In the genomic region with DNA sequence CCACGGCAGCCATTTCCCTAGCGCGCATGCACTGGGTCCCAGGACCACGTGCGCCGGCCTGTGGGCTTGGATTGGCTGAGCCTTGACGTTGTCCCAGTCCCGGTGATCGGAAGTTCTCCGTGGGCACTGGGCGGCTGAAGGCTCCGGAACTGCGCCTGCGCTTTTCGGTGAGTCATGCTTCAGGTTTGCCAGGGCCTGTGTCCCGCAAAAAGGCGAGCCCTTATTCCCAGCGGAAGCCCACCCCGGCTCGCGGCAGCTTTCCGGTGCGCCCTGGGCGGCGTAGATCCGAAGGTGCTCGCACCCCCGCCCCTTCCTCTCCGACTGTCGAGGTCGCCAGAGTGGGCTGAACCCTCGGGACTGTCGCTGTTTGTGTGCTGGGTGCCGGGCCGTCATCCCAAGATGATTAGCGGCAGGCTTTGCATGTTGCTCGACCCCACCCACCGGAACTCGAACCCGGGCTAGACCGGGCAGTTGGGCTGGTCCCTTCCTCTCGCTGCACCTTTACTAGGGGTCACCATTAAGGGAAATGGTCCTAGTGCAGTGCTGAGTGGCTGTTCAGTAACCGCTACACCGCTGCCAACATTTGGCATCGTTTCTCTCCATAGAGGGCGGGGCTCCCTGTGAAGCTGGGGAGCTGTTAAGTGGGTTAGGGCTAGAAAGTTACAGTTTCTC, we compare ENCODE assay signal across 8 cellular contexts. TPM values are rescaled to one million over a fixed set of nuclear protein-coding genes. Genes with fewer than 3 reads are reported as not detected.
DNase-seq lines count a peak whose midpoint lies in the region; ATAC-seq and FAIRE-seq lines count a peak whose summit lies in the region.

A gene with protein sequence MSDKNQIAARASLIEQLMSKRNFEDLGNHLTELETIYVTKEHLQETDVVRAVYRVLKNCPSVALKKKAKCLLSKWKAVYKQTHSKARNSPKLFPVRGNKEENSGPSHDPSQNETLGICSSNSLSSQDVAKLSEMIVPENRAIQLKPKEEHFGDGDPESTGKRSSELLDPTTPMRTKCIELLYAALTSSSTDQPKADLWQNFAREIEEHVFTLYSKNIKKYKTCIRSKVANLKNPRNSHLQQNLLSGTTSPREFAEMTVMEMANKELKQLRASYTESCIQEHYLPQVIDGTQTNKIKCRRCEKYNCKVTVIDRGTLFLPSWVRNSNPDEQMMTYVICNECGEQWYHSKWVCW (plus strand): TSS at position 120 of the 672 bp plus-strand sequence. CDS start 9,368 bp downstream, outside the sequence.

- WGBS in mesenchymal stem cell = under 1% methylated on average over 34 of the region's 46 CpGs

- peak within 1 kb of the TSS; percentile 82 for H3K9ac ChIP-seq in NT2/D1 (ENCODE audit: insufficient read length, low read depth)
- peak within 1 kb of the TSS; percentile 79 for H3K9ac ChIP-seq in endocrine pancreas (ENCODE audit: control insufficient read depth, insufficient read depth, low read length)
- peak within 1 kb of the TSS; percentile 91 for H3K9ac ChIP-seq in mesenchymal stem cell (ENCODE audit: low read length)

- H3K36me3 ChIP-seq in NT2/D1 (ENCODE audit: insufficient read depth, insufficient read length, low read length) = no peaks in the 10 kb centered on the region
- H3K36me3 ChIP-seq in endocrine pancreas (ENCODE audit: control insufficient read depth, insufficient read depth, low read length) = no peaks in the 10 kb centered on the region
- H3K36me3 ChIP-seq in mesenchymal stem cell (ENCODE audit: control insufficient read depth in 1 of 2, insufficient read depth in 2 of 2, low read depth in 1 of 2, low read length in 2 of 2) = peaks cover 0 to 3% of the 10 kb centered on the region in 2 experiments

- DNase-seq in Caki2 (ENCODE audit: low read depth) (peak; percentile 94), HTR-8/SVneo (ENCODE audit: insufficient read length, low spot score) (peak; percentile 97), NT2/D1 (ENCODE audit: low read depth, low spot score) (peak; percentile 87), mesenchymal stem cell (peak; percentile 97)
- DNase-seq in activated CD8-positive, alpha-beta memory T cell treated with anti-CD3 and anti-CD28 coated beads, Interleukin-2, amount 50 U/mL, for 1 hour (ENCODE audit: extremely low read depth) = peak; percentile 85
- peak; percentile 73 for DNase-seq in stimulated activated CD8-positive, alpha-beta memory T cell treated with anti-CD3 and anti-CD28 coated beads, Interleukin-12 subunit alpha, Interleukin-12 subunit beta, amount 100 ng/mL, for 24 hours (ENCODE audit: extremely low read depth)

- H3K9me3 ChIP-seq in NT2/D1 (ENCODE audit: insufficient read depth, low read length) (no peaks in the 10 kb centered on the region), endocrine pancreas (ENCODE audit: control insufficient read depth, low read length) (no peaks in the 10 kb centered on the region), mesenchymal stem cell (ENCODE audit: control insufficient read depth, low read length) (no peaks in the 10 kb centered on the region)

- H2AFZ ChIP-seq in mesenchymal stem cell (ENCODE audit: low read depth, low read length) = peak within 1 kb of the TSS; percentile 27

- H3K27me3 ChIP-seq in NT2/D1 (ENCODE audit: insufficient read depth, insufficient read length) (no peaks in the 10 kb centered on the region), endocrine pancreas (ENCODE audit: control insufficient read depth, insufficient read depth, low read length) (no peaks in the 10 kb centered on the region), mesenchymal stem cell (ENCODE audit: control insufficient read depth in 1 of 2, insufficient read depth in 1 of 2, low read length in 2 of 2) (peaks cover 0 to 29% of the 10 kb centered on the region in 2 experiments)

- H2BK120ac ChIP-seq in mesenchymal stem cell (ENCODE audit: low read depth, low read length) = peak within 1 kb of the TSS; percentile 34

- H3K4me1 ChIP-seq in NT2/D1 (ENCODE audit: insufficient read depth, insufficient read length) = no peaks in the 10 kb centered on the region
- H3K4me1 ChIP-seq in endocrine pancreas (ENCODE audit: control insufficient read depth, insufficient read depth, low read length) = peaks cover 8% of the 10 kb centered on the region
- H3K4me1 ChIP-seq in mesenchymal stem cell (ENCODE audit: control insufficient read depth, insufficient read depth, low read depth, low read length) = no peaks in the 10 kb centered on the region

- H3K4me3 ChIP-seq in NT2/D1 (ENCODE audit: insufficient read length, low read depth) = peak within 1 kb of the TSS; percentile 62
- peak within 1 kb of the TSS; percentile 88 for H3K4me3 ChIP-seq in endocrine pancreas (ENCODE audit: control insufficient read depth, insufficient read depth, low read length)
- peak within 1 kb of the TSS; percentile 63 to 87 for H3K4me3 ChIP-seq in mesenchymal stem cell (ENCODE audit: insufficient read depth in 1 of 2, low read depth in 1 of 2, low read length in 2 of 2)

- H2BK5ac ChIP-seq in mesenchymal stem cell (ENCODE audit: low read depth, low read length, poor library complexity, severe bottlenecking) = peak within 1 kb of the TSS; percentile 82

- peak within 1 kb of the TSS in 1 of 2 experiments; percentile 66 for H2BK12ac ChIP-seq in mesenchymal stem cell (ENCODE audit: low read length in 2 of 2)

- H2BK15ac ChIP-seq in mesenchymal stem cell (ENCODE audit: low read depth, poor library complexity, severe bottlenecking) = no peak within 1 kb of the TSS

- peak within 1 kb of the TSS; percentile 95 for H3K27ac ChIP-seq in mesenchymal stem cell (ENCODE audit: low read length, poor library complexity, severe bottlenecking)

- peak within 1 kb of the TSS; percentile 24 to 91 for H3K4ac ChIP-seq in mesenchymal stem cell (ENCODE audit: low read depth in 1 of 2, low read length in 2 of 2)

- H4K91ac ChIP-seq in mesenchymal stem cell (ENCODE audit: low read length) = peak within 1 kb of the TSS; percentile 43

- peak within 1 kb of the TSS; percentile 73 to 88 for H3K18ac ChIP-seq in mesenchymal stem cell (ENCODE audit: low read depth in 1 of 2, low read length in 2 of 2)

- H3K23ac ChIP-seq in mesenchymal stem cell (ENCODE audit: low read length in 2 of 2) = no peak within 1 kb of the TSS

- peak within 1 kb of the TSS; percentile 26 for H3K4me2 ChIP-seq in mesenchymal stem cell (ENCODE audit: low read length, poor library complexity, severe bottlenecking)

- peak; percentile 94 for ATAC-seq in GM21381 (IDR thresholded peaks at IDR 0.05; ENCODE audit: unreplicated experiment)

- peak; percentile 88 for FAIRE-seq in HTR-8/SVneo (lab: Jason Lieb, UNC)

- in situ Hi-C loops in Caki2 (cut with HindIII; ENCODE audit: low pct_unique_long_range_greater_than_20kb, low sequenced_read_pairs) = no loop called here

- H3K79me1 ChIP-seq in mesenchymal stem cell (replicated peaks; ENCODE audit: low read length, poor library complexity, severe bottlenecking) = no peaks in the 10 kb centered on the region

- H2AK5ac ChIP-seq in mesenchymal stem cell (ENCODE audit: low read length, severe bottlenecking) = no peak within 1 kb of the TSS

- H3K14ac ChIP-seq in mesenchymal stem cell (ENCODE audit: low read length in 2 of 2) = peak within 1 kb of the TSS in 1 of 2 experiments; percentile 84

- peak within 1 kb of the TSS; percentile 95 for H4K8ac ChIP-seq in mesenchymal stem cell (ENCODE audit: low read length)

RNA-seq across cellular contexts. Expression of the gene that starts here (rescaled TPM):
- total RNA-seq in Caki2 (2014; rRNA removed; shearing (Covaris generic); ENCODE audit: low replicate concordance) = 4.1 and 11.2 TPM in 2 replicates
- polyA plus RNA-seq in mesenchymal stem cell (2013, experiment 1 of 2) = 0.86 TPM
- 0.79 TPM for polyA plus RNA-seq in mesenchymal stem cell (2013, experiment 2 of 2)

Comparison
In these comparisons a context has a peak if more than half of its experiments do, and no peak if none do; other contexts are left out.
1. Peak in every context shown above with its lines: DNase-seq, ATAC-seq, H3K4me3 ChIP-seq and H3K27ac ChIP-seq.